ENCODE assay signal across 1 cellular context in genomic region chr19:43901395-43902390, GRCh38.
TF ChIP-seq lines count a peak whose summit lies in the region.

No MANE protein-coding gene starts in this region.

TF ChIP-seq in GM12878, 131 proteins besides CTCF, POLR2A, EP300 and RAD21 (continued from another document):
- TF ChIP-seq SIX5 (IDR thresholded peaks at IDR 0.05; ENCODE audit: low read depth, low read length, severe bottlenecking) = peak; percentile 70
- TF ChIP-seq ZBTB40 (IDR thresholded peaks at IDR 0.05; ENCODE audit: borderline replicate concordance) = peak; percentile 85; the same call in 1 of the 2 replicates
- TF ChIP-seq HCFC1 (IDR thresholded peaks at IDR 0.05; ENCODE audit: low read length) = peak; percentile 79
- TF ChIP-seq MLLT1 (IDR thresholded peaks at IDR 0.05) = peak; percentile 81
- no peak for TF ChIP-seq ZBED1 (IDR thresholded peaks at IDR 0.05; ENCODE audit: borderline replicate concordance)
- no peak for TF ChIP-seq SMAD5 (IDR thresholded peaks at IDR 0.05; ENCODE audit: low read depth)
- TF ChIP-seq PKNOX1 (IDR thresholded peaks at IDR 0.05) = no peak
- TF ChIP-seq GABPA (IDR thresholded peaks at IDR 0.05; ENCODE audit: low read depth) = peak; percentile 86
- peak; percentile 55; the same call in 1 of the 2 replicates for TF ChIP-seq CREM (IDR thresholded peaks at IDR 0.05; ENCODE audit: low read depth)
- no peak for TF ChIP-seq FOXM1 (IDR thresholded peaks at IDR 0.05; ENCODE audit: low read depth, low read length)
- TF ChIP-seq ZNF687 (IDR thresholded peaks at IDR 0.05) = peak; percentile 65
- TF ChIP-seq ZZZ3 (IDR thresholded peaks at IDR 0.05; ENCODE audit: control insufficient read depth, insufficient read length, low read depth) = no peak
- 0 out of 2 replicates have a peak, but pooled peaks have one; percentile 52 for TF ChIP-seq CBX5 (IDR thresholded peaks at IDR 0.05; ENCODE audit: low read depth)
- TF ChIP-seq BCLAF1 (IDR thresholded peaks at IDR 0.05) = no peak
- TF ChIP-seq MTA2 (IDR thresholded peaks at IDR 0.05; ENCODE audit: low read depth) = peak; percentile 52; the same call in 1 of the 2 replicates
- TF ChIP-seq NR2C1 (IDR thresholded peaks at IDR 0.05) = peak; percentile 96
- TF ChIP-seq MTA3 (IDR thresholded peaks at IDR 0.05; ENCODE audit: borderline replicate concordance, low read length) = no peak
- no peak for TF ChIP-seq FOXK2 (IDR thresholded peaks at IDR 0.05)
- TF ChIP-seq NR2C2 (IDR thresholded peaks at IDR 0.05; ENCODE audit: borderline replicate concordance, control insufficient read depth, insufficient read length, low read depth) = no peak
- TF ChIP-seq ZBTB11 (CRISPR knock-in tag; IDR thresholded peaks at IDR 0.05) = no peak
- TF ChIP-seq PAX8 (IDR thresholded peaks at IDR 0.05) = no peak
- peak; percentile 64; the same call in 1 of the 2 replicates for TF ChIP-seq NBN (IDR thresholded peaks at IDR 0.05)
- TF ChIP-seq IKZF1 (conservative IDR thresholded peaks at IDR 0.05) = peak; percentile 68
- no peak for TF ChIP-seq SRF (IDR thresholded peaks at IDR 0.05; ENCODE audit: low read depth in 2 of 2, low read length in 2 of 2)
- TF ChIP-seq MYC (IDR thresholded peaks at IDR 0.05; ENCODE audit: insufficient read depth, insufficient read length, insufficient replicate concordance, low read length, severe bottlenecking) = no peak
- TF ChIP-seq ZNF207 (IDR thresholded peaks at IDR 0.05; ENCODE audit: borderline replicate concordance) = no peak
- TF ChIP-seq TBL1XR1 (IDR thresholded peaks at IDR 0.05; ENCODE audit: low read depth, low read length) = no peak; the same call in 1 of the 2 replicates
- peak; percentile 55; the same call in 1 of the 2 replicates for TF ChIP-seq MXI1 (IDR thresholded peaks at IDR 0.05; ENCODE audit: low read depth, low read length)
- TF ChIP-seq POLR2AphosphoS5 (IDR thresholded peaks at IDR 0.05; ENCODE audit: low read length) = 0 out of 2 replicates have a peak, but pooled peaks have one; percentile 22
